In the genomic region with DNA sequence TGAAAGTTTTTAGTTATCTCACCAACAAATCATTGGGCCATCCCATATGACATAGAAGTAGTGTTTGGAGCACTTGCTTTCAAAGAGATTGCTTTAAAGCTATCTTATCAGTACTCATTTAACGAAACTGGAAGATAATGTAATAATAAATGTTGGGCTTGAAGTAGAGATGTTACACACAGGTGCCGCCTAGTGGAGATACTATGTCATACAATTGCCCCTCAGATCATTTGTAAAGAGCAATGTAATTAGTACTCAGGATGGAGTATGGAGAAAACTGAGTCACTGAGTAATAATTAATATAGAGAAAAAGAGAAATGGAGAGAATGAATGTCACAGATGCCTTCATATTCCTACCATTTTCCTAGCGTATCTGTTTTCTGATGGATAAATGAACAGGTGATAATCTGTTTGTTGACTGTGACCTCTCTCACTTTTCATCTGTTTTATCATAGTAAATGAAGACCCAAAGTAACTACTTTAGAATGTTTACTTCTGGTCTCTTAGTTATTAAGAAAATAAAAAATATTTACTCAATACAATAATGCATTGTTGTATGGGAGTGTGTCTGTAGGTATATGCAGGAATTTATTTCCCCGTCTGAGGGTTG, we compare ENCODE assay signal across 8 cellular contexts.
DNase-seq lines count a peak whose midpoint lies in the region; ATAC-seq and TF ChIP-seq lines count a peak whose summit lies in the region.

No MANE protein-coding gene starts in this region.

- no peak overlapping the region for H3K27ac ChIP-seq in right atrium auricular region
- no peak overlapping the region for H3K27ac ChIP-seq in smooth muscle cell (ENCODE audit: low read depth)

- peak overlapping the region; percentile 55 for H3K4me2 ChIP-seq in smooth muscle cell

- H3K4me1 ChIP-seq in right atrium auricular region (no peaks in the 10 kb centered on the region), smooth muscle cell (ENCODE audit: low read depth) (no peaks in the 10 kb centered on the region)

- H3K27me3 ChIP-seq in right atrium auricular region (no peaks in the 10 kb centered on the region), smooth muscle cell (ENCODE audit: low read depth) (no peaks in the 10 kb centered on the region)

- H3K4me3 ChIP-seq in right atrium auricular region: no peak overlapping the region
- H3K4me3 ChIP-seq in smooth muscle cell: peak overlapping the region; percentile 23

- no peak overlapping the region for H2AFZ ChIP-seq in smooth muscle cell (ENCODE audit: low read depth)

- H3K27ac Mint-ChIP-seq in activated naive CD4-positive, alpha-beta T cell treated with anti-CD3 and anti-CD28 coated beads, Interleukin-2, amount 50 U/mL, for 72 hours: no peak overlapping the region

- no peak overlapping the region for H3K9ac ChIP-seq in smooth muscle cell (ENCODE audit: low read depth)

- H3K36me3 Mint-ChIP-seq in activated naive CD4-positive, alpha-beta T cell treated with anti-CD3 and anti-CD28 coated beads, Interleukin-2, amount 50 U/mL, for 72 hours: no peaks in the 10 kb centered on the region

- WGBS in smooth muscle cell (ENCODE audit: low lambda C conversion rate): 29% methylated on average over 4 of the region's 4 CpGs

- in situ Hi-C loops in Caki2 (cut with HindIII; ENCODE audit: low pct_unique_long_range_greater_than_20kb, low sequenced_read_pairs): no loop called here

- DNase-seq in Caki2 (ENCODE audit: low read depth) (peak; percentile 44), HCEC 1CT (peak; percentile 29), NCI-H748 treated with DMSO at 0.1 percent for 48 hours (lab: John Stamatoyannopoulos, UW) (peak; percentile 70), right atrium auricular region (ENCODE audit: low spot score) (no peak), smooth muscle cell (lab: John Stamatoyannopoulos, UW; ENCODE audit: unreplicated experiment) (no peak), GDM1 (lab: John Stamatoyannopoulos, UW) (no peak), NCI-H187 treated with DMSO at 0.1 percent for 48 hours (lab: John Stamatoyannopoulos, UW) (no peak)
- DNase-seq in activated naive CD4-positive, alpha-beta T cell treated with anti-CD3 and anti-CD28 coated beads, Interleukin-2, amount 50 U/mL, for 72 hours (ENCODE audit: low spot score in 2 of 2): peak in 1 of 2 donors; percentile 23

- peak; percentile 48 to 49 for ATAC-seq in activated naive CD4-positive, alpha-beta T cell treated with anti-CD3 and anti-CD28 coated beads, Interleukin-2, amount 50 U/mL, for 72 hours

- peak; percentile 63 to 77 for TF ChIP-seq CTCF in right atrium auricular region (IDR thresholded peaks at IDR 0.05)
- peak; percentile 76 for TF ChIP-seq CTCF in smooth muscle cell (IDR thresholded peaks at IDR 0.05; ENCODE audit: borderline replicate concordance, insufficient read depth, poor library complexity, severe bottlenecking)

- no peaks in the 10 kb centered on the region for H3F3A ChIP-seq in smooth muscle cell (ENCODE audit: low read depth)

- H3K9me3 Mint-ChIP-seq in activated naive CD4-positive, alpha-beta T cell treated with anti-CD3 and anti-CD28 coated beads, Interleukin-2, amount 50 U/mL, for 72 hours: no peaks in the 10 kb centered on the region

- H3K36me3 ChIP-seq in right atrium auricular region: no peaks in the 10 kb centered on the region
- no peaks in the 10 kb centered on the region for H3K36me3 ChIP-seq in smooth muscle cell (ENCODE audit: low read depth)

- no peaks in the 10 kb centered on the region for H4K20me1 ChIP-seq in smooth muscle cell (ENCODE audit: low read depth)

- H3K9me3 ChIP-seq in right atrium auricular region: no peaks in the 10 kb centered on the region
- H3K9me3 ChIP-seq in smooth muscle cell (replicated peaks; ENCODE audit: low read depth): no peaks in the 10 kb centered on the region

- H3K79me2 ChIP-seq in smooth muscle cell (ENCODE audit: low read depth): no peaks in the 10 kb centered on the region

Comparison
In these comparisons a context has a peak if more than half of its experiments do, and no peak if none do; other contexts are left out.
1. DNase-seq: peak in Caki2 (single experiment), HCEC 1CT (single experiment) and NCI-H748 treated with DMSO at 0.1 percent for 48 hours (single experiment); none in right atrium auricular region (single experiment), smooth muscle cell (single experiment), GDM1 (single experiment) and NCI-H187 treated with DMSO at 0.1 percent for 48 hours (single experiment).